In the genomic region with DNA sequence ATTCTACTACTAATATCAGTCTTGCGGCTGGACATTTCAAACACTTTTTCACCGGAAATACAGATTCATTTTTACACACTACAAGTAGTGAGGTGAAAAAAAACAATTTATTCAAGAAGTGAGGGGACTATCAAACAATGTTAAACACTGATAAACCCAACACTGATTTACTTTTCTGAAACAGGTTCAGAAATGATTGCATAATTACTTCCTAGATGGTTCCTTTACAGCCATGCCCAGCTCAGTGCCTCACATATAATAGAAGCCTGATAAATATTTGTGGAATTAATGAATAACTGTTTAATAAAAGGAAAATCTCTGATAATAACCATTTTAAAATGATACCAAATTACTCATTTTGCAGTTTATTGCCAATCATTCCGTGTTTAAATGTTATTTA, we compare ENCODE assay signal across 33 cellular contexts. TPM values are rescaled to one million over a fixed set of nuclear protein-coding genes. Genes with fewer than 3 reads are reported as not detected.
"Had no signal": no experiment of that assay in that cellular context is flagged by ENCODE, and none has a peak within 500 bp of the region (broad histone marks: within the 10 kb centered on the region; RNA-seq: fewer than 3 reads in every experiment).

No MANE protein-coding gene starts in this region.

- DNase-seq: colonic mucosa; cortex of kidney; effector CD8-positive, alpha-beta T cell; effector memory CD8-positive, alpha-beta T cell; endodermal cell; erythroblast; esophagus squamous epithelium; foreskin fibroblast; foreskin melanocyte; gastrocnemius medialis; glutamatergic neuron; head of caudate nucleus; heart right ventricle; hippocampal formation; left cardiac atrium; left ventricle myocardium superior; lower lobe of right lung; mesenchymal stem cell; mucosa of descending colon; naive B cell had no signal

- H3K27me3 ChIP-seq: colonic mucosa, esophagus squamous epithelium, gastrocnemius medialis, heart right ventricle had no signal

- H3K4me1 ChIP-seq: colonic mucosa, esophagus squamous epithelium, gastrocnemius medialis, heart right ventricle, lower lobe of right lung had no signal

- FAIRE-seq: endometrium, islet of Langerhans, keratinocyte had no signal

- H3K4me3 ChIP-seq: colonic mucosa, esophagus squamous epithelium, gastrocnemius medialis, heart right ventricle, lower lobe of right lung, mucosa of descending colon had no signal

- H3K9me3 ChIP-seq: colonic mucosa, esophagus squamous epithelium, gastrocnemius medialis, heart right ventricle, lower lobe of right lung, mucosa of descending colon had no signal

- H3K36me3 ChIP-seq: colonic mucosa had no signal

- ATAC-seq: effector memory CD8-positive, alpha-beta T cell; esophagus mucosa; gastrocnemius medialis; heart right ventricle; left cardiac atrium; left ventricle myocardium superior; lower lobe of right lung; mucosa of descending colon had no signal

- H3K27ac ChIP-seq: colonic mucosa, epithelial cell of prostate, esophagus squamous epithelium, gastrocnemius medialis, heart right ventricle, lower lobe of right lung had no signal

RNA-seq across cellular contexts. Expression of a gene that starts 55.5 kb away (rescaled TPM):
- total RNA-seq: colonic mucosa, dermis microvascular lymphatic vessel endothelial cell, endodermal cell, esophagus mucosa, esophagus squamous epithelium, gastrocnemius medialis, glomerular endothelial cell, heart right ventricle, kidney epithelial cell, left cardiac atrium, left ventricle myocardium superior, lower leg skin, lower lobe of right lung, lung microvascular endothelial cell, mesenteric fat pad, mesothelial cell of epicardium, mucosa of descending colon, myocyte had no signal
- polyA plus RNA-seq: heart right ventricle, keratinocyte had no signal
